In genomic region chr6:133916650-133917151, GRCh38 we compare ENCODE assay signal across 8 cellular contexts. TPM values are rescaled to one million over a fixed set of nuclear protein-coding genes. Genes with fewer than 3 reads are reported as not detected.
DNase-seq lines count a peak whose midpoint lies in the region; ATAC-seq and TF ChIP-seq lines count a peak whose summit lies in the region.

No MANE protein-coding gene starts in this region.

- H3K9me3 Mint-ChIP-seq in CD4-positive, alpha-beta T cell: no peaks in the 10 kb centered on the region
- no peaks in the 10 kb centered on the region for H3K9me3 Mint-ChIP-seq in activated CD4-positive, alpha-beta memory T cell treated with anti-CD3 and anti-CD28 coated beads for 36 hours
- no peaks in the 10 kb centered on the region for H3K9me3 Mint-ChIP-seq in effector memory CD8-positive, alpha-beta T cell

- H3K4me3 Mint-ChIP-seq in CD4-positive, alpha-beta T cell: no peak overlapping the region
- no peak overlapping the region for H3K4me3 Mint-ChIP-seq in activated CD4-positive, alpha-beta memory T cell treated with anti-CD3 and anti-CD28 coated beads for 36 hours
- H3K4me3 Mint-ChIP-seq in effector memory CD8-positive, alpha-beta T cell: no peak overlapping the region

- H3K27ac Mint-ChIP-seq in CD4-positive, alpha-beta T cell: no peak overlapping the region
- H3K27ac Mint-ChIP-seq in activated CD4-positive, alpha-beta memory T cell treated with anti-CD3 and anti-CD28 coated beads for 36 hours: no peak overlapping the region
- H3K27ac Mint-ChIP-seq in effector memory CD8-positive, alpha-beta T cell: no peak overlapping the region

- H3K27me3 Mint-ChIP-seq in CD4-positive, alpha-beta T cell: peaks cover 44% of the 10 kb centered on the region
- peaks cover 7% of the 10 kb centered on the region for H3K27me3 Mint-ChIP-seq in activated CD4-positive, alpha-beta memory T cell treated with anti-CD3 and anti-CD28 coated beads for 36 hours
- H3K27me3 Mint-ChIP-seq in effector memory CD8-positive, alpha-beta T cell: peaks cover 16 to 34% of the 10 kb centered on the region in 2 donors

- peak; percentile 89 for TF ChIP-seq CTCF in CD4-positive, alpha-beta T cell (IDR thresholded peaks at IDR 0.05)

- peak; percentile 43 to 76 (median 58) for DNase-seq in CD4-positive, alpha-beta T cell
- DNase-seq in HK-2 (ENCODE audit: unreplicated experiment): peak; percentile 89
- DNase-seq in NCI-H82 (lab: John Stamatoyannopoulos, UW): peak; percentile 90
- DNase-seq in activated CD4-positive, alpha-beta memory T cell treated with anti-CD3 and anti-CD28 coated beads for 36 hours: peak; percentile 84
- peak; percentile 66 to 69 (median 68) for DNase-seq in effector memory CD8-positive, alpha-beta T cell
- peak; percentile 93 for DNase-seq in medulla oblongata (ENCODE audit: extremely low spot score)
- DNase-seq in stimulated activated CD8-positive, alpha-beta memory T cell treated with anti-CD3 and anti-CD28 coated beads, Interleukin-15, amount 100 ng/mL, for 48 hours (ENCODE audit: low read depth in 2 of 2): peak; percentile 47 to 51

- POLR2A ChIA-PET in CD4-positive, alpha-beta T cell (lab: Charles Lee): no interaction called here
- POLR2A ChIA-PET in activated CD4-positive, alpha-beta memory T cell treated with anti-CD3 and anti-CD28 coated beads for 36 hours (lab: Charles Lee): no interaction called here

- peaks cover 22% of the 10 kb centered on the region for H3K27me3 ChIP-seq in CD4-positive, alpha-beta T cell (ENCODE audit: control insufficient read depth, insufficient read depth, low read length)

- no peaks in the 10 kb centered on the region for H3K36me3 Mint-ChIP-seq in CD4-positive, alpha-beta T cell (ENCODE audit: low read depth)
- H3K36me3 Mint-ChIP-seq in activated CD4-positive, alpha-beta memory T cell treated with anti-CD3 and anti-CD28 coated beads for 36 hours: no peaks in the 10 kb centered on the region
- no peaks in the 10 kb centered on the region for H3K36me3 Mint-ChIP-seq in effector memory CD8-positive, alpha-beta T cell (ENCODE audit: insufficient read depth)

- H3K4me1 Mint-ChIP-seq in CD4-positive, alpha-beta T cell (ENCODE audit: low read depth): no peaks in the 10 kb centered on the region
- peaks cover 4% of the 10 kb centered on the region for H3K4me1 Mint-ChIP-seq in activated CD4-positive, alpha-beta memory T cell treated with anti-CD3 and anti-CD28 coated beads for 36 hours (ENCODE audit: low read depth)
- peaks cover 3 to 4% of the 10 kb centered on the region in 2 donors for H3K4me1 Mint-ChIP-seq in effector memory CD8-positive, alpha-beta T cell (ENCODE audit: low read depth in 2 of 2)

- no peaks in the 10 kb centered on the region for H3K9me3 ChIP-seq in CD4-positive, alpha-beta T cell (ENCODE audit: control insufficient read depth, low read length)

- no peak overlapping the region for H3K27ac ChIP-seq in CD4-positive, alpha-beta T cell (ENCODE audit: low read depth, low read length)

- peak; percentile 60 for ATAC-seq in CD4-positive, alpha-beta T cell (ENCODE audit: poor library complexity)
- peak; percentile 77 for ATAC-seq in GM19397 (IDR thresholded peaks at IDR 0.05; ENCODE audit: unreplicated experiment)
- ATAC-seq in effector memory CD8-positive, alpha-beta T cell (replicated peaks): peak; percentile 79

- CTCF ChIA-PET in CD4-positive, alpha-beta T cell (lab: Charles Lee): interaction anchor here (0.8 to 5.2 kb wide), 8 partner anchors 7 to 1386 kb away, joined by 3 to 26 read pairs (median 4); no protein-coding TSS in a partner anchor
- CTCF ChIA-PET in activated CD4-positive, alpha-beta memory T cell treated with anti-CD3 and anti-CD28 coated beads for 36 hours (lab: Charles Lee): interaction anchor here (0.6 to 12.8 kb wide), 48 partner anchors 8 to 1637 kb away, joined by 3 to 181 read pairs (median 4); no protein-coding TSS in a partner anchor

- intact Hi-C loops in CD4-positive, alpha-beta T cell (cut with DNase I, micrococcal nuclease): loop anchor here (1.0 to 5.0 kb wide), 6 partner anchors 79 to 1384 kb away; no protein-coding TSS in a partner anchor
- intact Hi-C loops in activated CD4-positive, alpha-beta memory T cell treated with anti-CD3 and anti-CD28 coated beads for 36 hours (cut with micrococcal nuclease): loop anchor here (1.0 to 2.0 kb wide), 3 partner anchors 79 to 954 kb away; no protein-coding TSS in a partner anchor

RNA-seq across cellular contexts. Expression of gene TCF21, which starts 27.8 kb away (rescaled TPM):
- total RNA-seq in CD4-positive, alpha-beta T cell: not detected
- total RNA-seq in activated CD4-positive, alpha-beta memory T cell treated with anti-CD3 and anti-CD28 coated beads for 36 hours: not detected

RNA-seq across cellular contexts. Expression of gene TBPL1, which starts 36.3 kb away (rescaled TPM):
- total RNA-seq in CD4-positive, alpha-beta T cell: 10 to 100 TPM; 34.7 to 37.3 TPM
- total RNA-seq in activated CD4-positive, alpha-beta memory T cell treated with anti-CD3 and anti-CD28 coated beads for 36 hours: 10 to 100 TPM; 31.3 to 35.7 TPM
